In genomic region chr1:227939791-227940771, GRCh38 we compare ENCODE assay signal across 19 cellular contexts. TPM values are rescaled to one million over a fixed set of nuclear protein-coding genes. Genes with fewer than 3 reads are reported as not detected.
DNase-seq lines count a peak whose midpoint lies in the region; ATAC-seq and TF ChIP-seq lines count a peak whose summit lies in the region.
"Had no signal": no experiment of that assay in that cellular context is flagged by ENCODE, and none has a peak within 500 bp of the region (broad histone marks: within the 10 kb centered on the region; RNA-seq: fewer than 3 reads in every experiment).

No MANE protein-coding gene starts in this region.

- no peak for ATAC-seq in left lung
- no peak for ATAC-seq in sciatic nerve
- ATAC-seq in GM18868 (IDR thresholded peaks at IDR 0.05; ENCODE audit: unreplicated experiment), result no peak
- ATAC-seq: activated CD4-positive, alpha-beta T cell treated with anti-CD3 and anti-CD28 coated beads for 36 hours had no signal

- H3K4me1 Mint-ChIP-seq in activated CD4-positive, alpha-beta memory T cell treated with anti-CD3 and anti-CD28 coated beads for 36 hours (ENCODE audit: low read depth), result no peaks in the 10 kb centered on the region
- peaks cover 6% of the 10 kb centered on the region for H3K4me1 Mint-ChIP-seq in activated CD4-positive, alpha-beta memory T cell treated with anti-CD3 and anti-CD28 coated beads, Interleukin-2, amount 10 ng/mL, durations not matched to agents 7 days and 5 days
- H3K4me1 Mint-ChIP-seq: activated CD4-positive, alpha-beta T cell treated with anti-CD3 and anti-CD28 coated beads for 36 hours had no signal

- no peak for TF ChIP-seq CTCF in left lung (IDR thresholded peaks at IDR 0.05)

- CTCF ChIA-PET in activated CD4-positive, alpha-beta memory T cell treated with anti-CD3 and anti-CD28 coated beads for 36 hours (lab: Charles Lee), result no interaction called here
- CTCF ChIA-PET in activated CD4-positive, alpha-beta memory T cell treated with anti-CD3 and anti-CD28 coated beads, Interleukin-2, amount 10 ng/mL, durations not matched to agents 7 days and 5 days (lab: Charles Lee), result interaction anchor here (1.0 kb wide), 1 partner anchor 97 kb away, joined by 3 read pairs; no protein-coding TSS in a partner anchor

- no peaks in the 10 kb centered on the region for H3K4me1 ChIP-seq in left lung

- DNase-seq in activated CD4-positive, alpha-beta memory T cell treated with anti-CD3 and anti-CD28 coated beads for 36 hours, result peak; percentile 4
- no peak for DNase-seq in activated CD4-positive, alpha-beta memory T cell treated with anti-CD3 and anti-CD28 coated beads, Interleukin-2, amount 10 ng/mL, durations not matched to agents 7 days and 5 days
- peak; percentile 36 for DNase-seq in RPMI8226
- DNase-seq in left lung, result peak; percentile 28 to 65
- DNase-seq in sciatic nerve (ENCODE audit: low spot score), result peak; percentile 53
- no peak for DNase-seq in stimulated activated CD4-positive, alpha-beta T cell treated with anti-CD3 and anti-CD28 coated beads, Interleukin-2, amount 100 ng/mL, for 48 hours
- DNase-seq in NCI-H187 (lab: John Stamatoyannopoulos, UW), result no peak
- DNase-seq: 8988T; amygdala; immature natural killer cell; NCI-H446 treated with DMSO at 0.1 percent for 48 hours; stimulated activated CD4-positive, alpha-beta T cell treated with anti-CD3 and anti-CD28 coated beads, Interleukin-4, amount 100 ng/mL, for 4 hours; T1000 had no signal

- no peak overlapping the region for H3K27ac ChIP-seq in left lung
- H3K27ac ChIP-seq: epithelial cell of prostate, neutrophil, thyroid gland had no signal

- intact Hi-C loops in activated CD4-positive, alpha-beta memory T cell treated with anti-CD3 and anti-CD28 coated beads for 36 hours (cut with micrococcal nuclease), result no loop called here
- intact Hi-C loops in left lung (cut with DNase I), result loop anchor here (10.0 kb wide), 2 partner anchors 175 to 455 kb away; no protein-coding TSS in a partner anchor
- intact Hi-C loops in sciatic nerve (cut with DNase I), result no loop called here

- POLR2A ChIA-PET in activated CD4-positive, alpha-beta memory T cell treated with anti-CD3 and anti-CD28 coated beads for 36 hours (lab: Charles Lee), result no interaction called here
- POLR2A ChIA-PET in activated CD4-positive, alpha-beta memory T cell treated with anti-CD3 and anti-CD28 coated beads, Interleukin-2, amount 10 ng/mL, durations not matched to agents 7 days and 5 days (lab: Charles Lee), result no interaction called here

- no peaks in the 10 kb centered on the region for H3K36me3 ChIP-seq in left lung
- H3K36me3 ChIP-seq: neutrophil, thyroid gland had no signal

- no peaks in the 10 kb centered on the region for H3K36me3 Mint-ChIP-seq in activated CD4-positive, alpha-beta memory T cell treated with anti-CD3 and anti-CD28 coated beads for 36 hours
- peaks cover 10% of the 10 kb centered on the region for H3K36me3 Mint-ChIP-seq in activated CD4-positive, alpha-beta memory T cell treated with anti-CD3 and anti-CD28 coated beads, Interleukin-2, amount 10 ng/mL, durations not matched to agents 7 days and 5 days (ENCODE audit: low read depth)
- H3K36me3 Mint-ChIP-seq: immature natural killer cell had no signal

- no peak overlapping the region for H3K4me3 ChIP-seq in left lung
- H3K4me3 ChIP-seq: thyroid gland had no signal

- H3K27ac Mint-ChIP-seq in activated CD4-positive, alpha-beta memory T cell treated with anti-CD3 and anti-CD28 coated beads for 36 hours, result no peak overlapping the region
- H3K27ac Mint-ChIP-seq in activated CD4-positive, alpha-beta memory T cell treated with anti-CD3 and anti-CD28 coated beads, Interleukin-2, amount 10 ng/mL, durations not matched to agents 7 days and 5 days, result no peak overlapping the region
- H3K27ac Mint-ChIP-seq: activated CD4-positive, alpha-beta T cell treated with anti-CD3 and anti-CD28 coated beads for 36 hours; immature natural killer cell had no signal

- H3K9me3 Mint-ChIP-seq in activated CD4-positive, alpha-beta memory T cell treated with anti-CD3 and anti-CD28 coated beads for 36 hours, result peaks cover 9% of the 10 kb centered on the region
- peaks cover 23% of the 10 kb centered on the region for H3K9me3 Mint-ChIP-seq in activated CD4-positive, alpha-beta memory T cell treated with anti-CD3 and anti-CD28 coated beads, Interleukin-2, amount 10 ng/mL, durations not matched to agents 7 days and 5 days
- H3K9me3 Mint-ChIP-seq: immature natural killer cell had no signal

- no peak overlapping the region for H3K4me3 Mint-ChIP-seq in activated CD4-positive, alpha-beta memory T cell treated with anti-CD3 and anti-CD28 coated beads for 36 hours
- no peak overlapping the region for H3K4me3 Mint-ChIP-seq in activated CD4-positive, alpha-beta memory T cell treated with anti-CD3 and anti-CD28 coated beads, Interleukin-2, amount 10 ng/mL, durations not matched to agents 7 days and 5 days
- H3K4me3 Mint-ChIP-seq: activated CD4-positive, alpha-beta T cell treated with anti-CD3 and anti-CD28 coated beads for 36 hours; immature natural killer cell had no signal

- no peaks in the 10 kb centered on the region for H3K9me3 ChIP-seq in left lung
- H3K9me3 ChIP-seq: neutrophil, thyroid gland had no signal

- H3K27me3 Mint-ChIP-seq in activated CD4-positive, alpha-beta memory T cell treated with anti-CD3 and anti-CD28 coated beads for 36 hours, result no peaks in the 10 kb centered on the region
- H3K27me3 Mint-ChIP-seq in activated CD4-positive, alpha-beta memory T cell treated with anti-CD3 and anti-CD28 coated beads, Interleukin-2, amount 10 ng/mL, durations not matched to agents 7 days and 5 days, result no peaks in the 10 kb centered on the region
- H3K27me3 Mint-ChIP-seq: activated CD4-positive, alpha-beta T cell treated with anti-CD3 and anti-CD28 coated beads for 36 hours had no signal

- no peaks in the 10 kb centered on the region for H3K27me3 ChIP-seq in left lung
- H3K27me3 ChIP-seq: thyroid gland had no signal

RNA-seq across cellular contexts. Expression of gene WNT9A, which starts 7.7 kb away (rescaled TPM):
- total RNA-seq in activated CD4-positive, alpha-beta memory T cell treated with anti-CD3 and anti-CD28 coated beads for 36 hours, result under 1 TPM; 0.07 to 0.12 TPM
- total RNA-seq in activated CD4-positive, alpha-beta memory T cell treated with anti-CD3 and anti-CD28 coated beads, Interleukin-2, amount 10 ng/mL, durations not matched to agents 7 days and 5 days, result 1 to 10 TPM; 1.5 to 2.0 TPM
- total RNA-seq in left lung (1 to 10 TPM; 4.6 to 8.5 TPM), sciatic nerve (11.4 TPM)
- total RNA-seq: SK-MEL-5 had no signal

Comparison
In these comparisons a context has a peak if more than half of its experiments do, and no peak if none do; other contexts are left out.
1. DNase-seq: peak in activated CD4-positive, alpha-beta memory T cell treated with anti-CD3 and anti-CD28 coated beads for 36 hours (single experiment), RPMI8226 (single experiment), left lung (2 of 2) and sciatic nerve (single experiment); none in activated CD4-positive, alpha-beta memory T cell treated with anti-CD3 and anti-CD28 coated beads, Interleukin-2, amount 10 ng/mL, durations not matched to agents 7 days and 5 days (single experiment), stimulated activated CD4-positive, alpha-beta T cell treated with anti-CD3 and anti-CD28 coated beads, Interleukin-2, amount 100 ng/mL, for 48 hours (0 of 2) and NCI-H187 (0 of 2).
2. intact Hi-C loops: an anchor here in left lung (10.0 kb wide); none called in activated CD4-positive, alpha-beta memory T cell treated with anti-CD3 and anti-CD28 coated beads for 36 hours and sciatic nerve.